Comparison of ENCODE assay signal across 10 cellular contexts in the genomic region with DNA sequence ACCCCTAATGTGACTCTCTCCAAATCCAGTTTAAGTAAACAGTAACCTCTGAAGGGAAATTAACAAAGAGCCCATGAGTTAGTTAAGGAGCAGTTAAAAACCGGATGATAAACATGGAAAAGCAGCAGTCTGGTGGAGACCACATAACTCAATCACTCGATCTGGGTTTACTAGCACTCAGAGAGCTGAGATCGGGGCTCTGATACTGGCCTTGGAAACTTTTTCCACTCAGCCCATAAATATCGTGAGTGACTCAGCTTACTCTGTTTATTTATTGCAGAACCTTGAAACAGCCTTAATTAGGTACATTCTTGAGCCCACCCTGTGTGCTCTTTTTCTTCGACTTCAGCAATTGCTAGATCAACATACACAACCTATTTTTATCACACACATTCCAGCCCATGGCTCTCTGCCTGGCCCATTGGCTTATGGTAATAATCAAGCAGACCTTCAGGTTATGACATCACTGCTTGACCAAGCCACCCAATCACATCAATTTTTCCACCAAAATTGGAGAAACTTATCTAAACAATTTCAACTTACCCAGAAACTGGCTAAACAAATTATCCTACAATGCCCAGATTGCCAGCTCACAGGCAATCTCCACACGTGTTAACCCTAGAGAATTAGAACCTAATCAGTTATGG.
A peak's percentile ranks its signal among the peaks of the same experiment; 100 is the strongest.
DNase-seq lines count a peak whose midpoint lies in the region; TF ChIP-seq lines count a peak whose summit lies in the region.
"Had no signal": no experiment of that assay in that cellular context is flagged by ENCODE, and none has a peak within 500 bp of the region (broad histone marks: within the 10 kb centered on the region; RNA-seq: fewer than 3 reads in every experiment).

No MANE protein-coding gene starts in this region.

- no peaks in the 10 kb centered on the region for H3K9me3 ChIP-seq in osteoblast (ENCODE audit: low read depth, low read length)

- DNase-seq in ELF-1 (ENCODE audit: low read depth, low spot score) (peak; percentile 9), dermis blood vessel endothelial cell (peak; percentile 55), osteoblast (ENCODE audit: insufficient read length, low spot score, missing footprints) (peak; percentile 54), NCI-H1048 (lab: John Stamatoyannopoulos, UW) (no peak), endothelial cell (ENCODE audit: low spot score) (no peak)
- no peak for DNase-seq in activated CD4-positive, alpha-beta memory T cell treated with anti-CD3 and anti-CD28 coated beads, Interleukin-2, amount 10 ng/mL, durations not matched to agents 7 days and 5 days
- DNase-seq in activated naive CD4-positive, alpha-beta T cell treated with Interleukin-2 at 50 U/mL for 16 hours = no peak
- DNase-seq: DMS153, NCI-H510A had no signal

- H3K4me2 ChIP-seq in osteoblast (ENCODE audit: insufficient read depth, low read length) = peak overlapping the region; percentile 24

- H3K9me3 Mint-ChIP-seq in endothelial cell (ENCODE audit: unreplicated experiment) = no peaks in the 10 kb centered on the region
- no peaks in the 10 kb centered on the region for H3K9me3 Mint-ChIP-seq in activated CD4-positive, alpha-beta memory T cell treated with anti-CD3 and anti-CD28 coated beads, Interleukin-2, amount 10 ng/mL, durations not matched to agents 7 days and 5 days

- H4K20me1 ChIP-seq in osteoblast (ENCODE audit: insufficient read depth, low read length) = no peaks in the 10 kb centered on the region

- H3K27ac ChIP-seq in osteoblast (ENCODE audit: low read depth, low read length) = peak overlapping the region; percentile 43

- TF ChIP-seq CTCF in osteoblast (IDR thresholded peaks at IDR 0.05; ENCODE audit: extremely low read depth, low read depth, low read length) (no peak), endothelial cell (IDR thresholded peaks at IDR 0.05; ENCODE audit: unreplicated experiment) (no peak)

- H3K4me1 Mint-ChIP-seq in endothelial cell (ENCODE audit: unreplicated experiment) = peaks cover 18% of the 10 kb centered on the region
- no peaks in the 10 kb centered on the region for H3K4me1 Mint-ChIP-seq in activated CD4-positive, alpha-beta memory T cell treated with anti-CD3 and anti-CD28 coated beads, Interleukin-2, amount 10 ng/mL, durations not matched to agents 7 days and 5 days

- CTCF ChIA-PET in activated CD4-positive, alpha-beta memory T cell treated with anti-CD3 and anti-CD28 coated beads, Interleukin-2, amount 10 ng/mL, durations not matched to agents 7 days and 5 days (lab: Charles Lee) = no interaction called here

- H2AFZ ChIP-seq in osteoblast (ENCODE audit: low read length) = no peak overlapping the region

- H3K4me3 ChIP-seq in osteoblast (ENCODE audit: insufficient read depth, low read length) = no peak overlapping the region

- H3K27me3 Mint-ChIP-seq in endothelial cell (ENCODE audit: unreplicated experiment) = peaks cover 5% of the 10 kb centered on the region
- no peaks in the 10 kb centered on the region for H3K27me3 Mint-ChIP-seq in activated CD4-positive, alpha-beta memory T cell treated with anti-CD3 and anti-CD28 coated beads, Interleukin-2, amount 10 ng/mL, durations not matched to agents 7 days and 5 days

- peaks cover 14% of the 10 kb centered on the region for H3K4me1 ChIP-seq in osteoblast (ENCODE audit: insufficient read depth, low read length)

- H3K4me3 Mint-ChIP-seq in endothelial cell (ENCODE audit: unreplicated experiment) = no peak overlapping the region
- no peak overlapping the region for H3K4me3 Mint-ChIP-seq in activated CD4-positive, alpha-beta memory T cell treated with anti-CD3 and anti-CD28 coated beads, Interleukin-2, amount 10 ng/mL, durations not matched to agents 7 days and 5 days

- peaks cover 10% of the 10 kb centered on the region for H3K36me3 Mint-ChIP-seq in endothelial cell (ENCODE audit: low read depth, unreplicated experiment)
- no peaks in the 10 kb centered on the region for H3K36me3 Mint-ChIP-seq in activated CD4-positive, alpha-beta memory T cell treated with anti-CD3 and anti-CD28 coated beads, Interleukin-2, amount 10 ng/mL, durations not matched to agents 7 days and 5 days (ENCODE audit: low read depth)

- POLR2A ChIA-PET in activated CD4-positive, alpha-beta memory T cell treated with anti-CD3 and anti-CD28 coated beads, Interleukin-2, amount 10 ng/mL, durations not matched to agents 7 days and 5 days (lab: Charles Lee) = no interaction called here

- H3K27me3 ChIP-seq in osteoblast (ENCODE audit: insufficient read depth, low read length) = no peaks in the 10 kb centered on the region

- H3K36me3 ChIP-seq in osteoblast (ENCODE audit: insufficient read depth, low read length) = no peaks in the 10 kb centered on the region

- H3K79me2 ChIP-seq in osteoblast (ENCODE audit: insufficient read depth, low read length) = no peaks in the 10 kb centered on the region

- H3K27ac Mint-ChIP-seq in endothelial cell (ENCODE audit: unreplicated experiment) = no peak overlapping the region
- no peak overlapping the region for H3K27ac Mint-ChIP-seq in activated CD4-positive, alpha-beta memory T cell treated with anti-CD3 and anti-CD28 coated beads, Interleukin-2, amount 10 ng/mL, durations not matched to agents 7 days and 5 days

TF ChIP-seq in PFSK-1, 5 proteins besides CTCF, POLR2A, EP300 and RAD21:
- TF ChIP-seq SIN3A (IDR thresholded peaks at IDR 0.05; ENCODE audit: borderline replicate concordance, insufficient read depth, low read length) = peak; percentile 68; the same call in 1 of the 2 replicates
- peak; percentile 20; the same call in 1 of the 2 replicates for TF ChIP-seq TAF1 (IDR thresholded peaks at IDR 0.05; ENCODE audit: borderline replicate concordance, insufficient read depth, low read length)
- TF ChIP-seq, protein P1, sequence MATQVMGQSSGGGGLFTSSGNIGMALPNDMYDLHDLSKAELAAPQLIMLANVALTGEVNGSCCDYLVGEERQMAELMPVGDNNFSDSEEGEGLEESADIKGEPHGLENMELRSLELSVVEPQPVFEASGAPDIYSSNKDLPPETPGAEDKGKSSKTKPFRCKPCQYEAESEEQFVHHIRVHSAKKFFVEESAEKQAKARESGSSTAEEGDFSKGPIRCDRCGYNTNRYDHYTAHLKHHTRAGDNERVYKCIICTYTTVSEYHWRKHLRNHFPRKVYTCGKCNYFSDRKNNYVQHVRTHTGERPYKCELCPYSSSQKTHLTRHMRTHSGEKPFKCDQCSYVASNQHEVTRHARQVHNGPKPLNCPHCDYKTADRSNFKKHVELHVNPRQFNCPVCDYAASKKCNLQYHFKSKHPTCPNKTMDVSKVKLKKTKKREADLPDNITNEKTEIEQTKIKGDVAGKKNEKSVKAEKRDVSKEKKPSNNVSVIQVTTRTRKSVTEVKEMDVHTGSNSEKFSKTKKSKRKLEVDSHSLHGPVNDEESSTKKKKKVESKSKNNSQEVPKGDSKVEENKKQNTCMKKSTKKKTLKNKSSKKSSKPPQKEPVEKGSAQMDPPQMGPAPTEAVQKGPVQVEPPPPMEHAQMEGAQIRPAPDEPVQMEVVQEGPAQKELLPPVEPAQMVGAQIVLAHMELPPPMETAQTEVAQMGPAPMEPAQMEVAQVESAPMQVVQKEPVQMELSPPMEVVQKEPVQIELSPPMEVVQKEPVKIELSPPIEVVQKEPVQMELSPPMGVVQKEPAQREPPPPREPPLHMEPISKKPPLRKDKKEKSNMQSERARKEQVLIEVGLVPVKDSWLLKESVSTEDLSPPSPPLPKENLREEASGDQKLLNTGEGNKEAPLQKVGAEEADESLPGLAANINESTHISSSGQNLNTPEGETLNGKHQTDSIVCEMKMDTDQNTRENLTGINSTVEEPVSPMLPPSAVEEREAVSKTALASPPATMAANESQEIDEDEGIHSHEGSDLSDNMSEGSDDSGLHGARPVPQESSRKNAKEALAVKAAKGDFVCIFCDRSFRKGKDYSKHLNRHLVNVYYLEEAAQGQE (IDR thresholded peaks at IDR 0.05; ENCODE audit: insufficient read depth in 1 of 2, low read depth in 2 of 2, low read length in 2 of 2) = peak in 1 of 2 experiments; percentile 65; a peak in 2 of 4 replicates
- no peak for TF ChIP-seq POLR2AphosphoS5 (IDR thresholded peaks at IDR 0.05; ENCODE audit: low read depth, low read length)

Comparison
In these comparisons a context has a peak if more than half of its experiments do, and no peak if none do; other contexts are left out.
1. DNase-seq: peak in ELF-1 (single experiment), dermis blood vessel endothelial cell (single experiment) and osteoblast (single experiment); none in NCI-H1048 (single experiment), endothelial cell (single experiment), activated CD4-positive, alpha-beta memory T cell treated with anti-CD3 and anti-CD28 coated beads, Interleukin-2, amount 10 ng/mL, durations not matched to agents 7 days and 5 days (single experiment) and activated naive CD4-positive, alpha-beta T cell treated with Interleukin-2 at 50 U/mL for 16 hours (single experiment).